1 cellular context compared by ENCODE assay signal in genomic region chr2:47801118-47801517, GRCh38.
TF ChIP-seq lines count a peak whose summit lies in the region.

No MANE protein-coding gene starts in this region.

TF ChIP-seq in GM23338, 12 proteins besides CTCF, POLR2A, EP300 and RAD21:
- TF ChIP-seq ZNF462 (CRISPR knock-in tag; IDR thresholded peaks at IDR 0.05) (no peak), ZNF114 (CRISPR knock-in tag; IDR thresholded peaks at IDR 0.05) (no peak), STAT1 (IDR thresholded peaks at IDR 0.05; ENCODE audit: unreplicated experiment) (no peak)
